Comparison of ENCODE assay signal across 1 cellular context in genomic region chr6:145018027-145018426, GRCh38.
TF ChIP-seq lines count a peak whose summit lies in the region.

No MANE protein-coding gene starts in this region.

TF ChIP-seq in HCT116, 20 proteins besides CTCF, POLR2A, EP300 and RAD21 (continued from another document):
- TF ChIP-seq ZBTB33 (IDR thresholded peaks at IDR 0.05; ENCODE audit: extremely low read depth, insufficient replicate concordance, low read length) (no peak), JUND (IDR thresholded peaks at IDR 0.05) (no peak), ZNF274 (IDR thresholded peaks at IDR 0.05; ENCODE audit: low read depth, low read length) (no peak), YY1 (IDR thresholded peaks at IDR 0.05; ENCODE audit: extremely low read depth, insufficient replicate concordance, low read depth, low read length) (no peak), ELF1 (IDR thresholded peaks at IDR 0.05; ENCODE audit: borderline replicate concordance, low read depth) (no peak), SIN3A (IDR thresholded peaks at IDR 0.05; ENCODE audit: low read depth) (no peak), ZFX (IDR thresholded peaks at IDR 0.05) (no peak), TCF7L2 (IDR thresholded peaks at IDR 0.05; ENCODE audit: borderline replicate concordance, extremely low read depth, insufficient read depth, insufficient read length) (no peak), REST (IDR thresholded peaks at IDR 0.05; ENCODE audit: low read depth) (no peak), FOSL1 (IDR thresholded peaks at IDR 0.05; ENCODE audit: low read depth) (no peak)
